Comparison of ENCODE assay signal across 23 cellular contexts in genomic region chr1:88650676-88651418, GRCh38. TPM values are rescaled to one million over a fixed set of nuclear protein-coding genes. Genes with fewer than 3 reads are reported as not detected.
DNase-seq lines count a peak whose midpoint lies in the region; ATAC-seq and TF ChIP-seq lines count a peak whose summit lies in the region.
"Had no signal": no experiment of that assay in that cellular context is flagged by ENCODE, and none has a peak within 500 bp of the region (broad histone marks: within the 10 kb centered on the region; RNA-seq: fewer than 3 reads in every experiment).

No MANE protein-coding gene starts in this region.

- TF ChIP-seq CTCF in fibroblast of pulmonary artery (IDR thresholded peaks at IDR 0.05; ENCODE audit: low read length, missing control alignments), result no peak
- TF ChIP-seq CTCF in neural progenitor cell (IDR thresholded peaks at IDR 0.05), result no peak

- peaks cover 46% of the 10 kb centered on the region for H3K4me1 Mint-ChIP-seq in neural progenitor cell

- peak; percentile 26 for DNase-seq in ELF-1 (ENCODE audit: low read depth, low spot score)
- DNase-seq in RKO (ENCODE audit: low spot score), result peak; percentile 37
- peak; percentile 23 for DNase-seq in fibroblast of pulmonary artery (ENCODE audit: low read depth)
- peak; percentile 7 for DNase-seq in neural progenitor cell (ENCODE audit: low spot score)
- DNase-seq in NCI-H2196 (lab: John Stamatoyannopoulos, UW; ENCODE audit: unreplicated experiment), result no peak
- DNase-seq in T-helper 2 cell, result no peak
- no peak for DNase-seq in NCI-H446 treated with DMSO at 0.1 percent for 48 hours (lab: John Stamatoyannopoulos, UW)
- DNase-seq: activated CD8-positive, alpha-beta memory T cell treated with anti-CD3 and anti-CD28 coated beads for 24 hours; activated naive CD4-positive, alpha-beta T cell treated with Interleukin-2 at 50 U/mL for 16 hours; activated T-cell treated with anti-CD3 and anti-CD28 coated beads, Interleukin-2, amount 50 U/mL, for 4 hours; amygdala; C1 segment of cervical spinal cord; kidney; NCI-H187 treated with DMSO at 0.1 percent for 48 hours; NCI-H2227 treated with DMSO at 0.1 percent for 48 hours; NCI-H748 treated with DMSO at 0.1 percent for 48 hours; Right ventricle myocardium superior; upper lobe of right lung had no signal

- H3K4me2 ChIP-seq in neural progenitor cell, result no peak overlapping the region

- no peaks in the 10 kb centered on the region for H4K20me1 ChIP-seq in neural progenitor cell (ENCODE audit: low read depth)

- H2AFZ ChIP-seq in neural progenitor cell (replicated peaks), result no peak overlapping the region

- no peaks in the 10 kb centered on the region for H3K36me3 Mint-ChIP-seq in neural progenitor cell

- H3K27me3 ChIP-seq in neural progenitor cell, result no peaks in the 10 kb centered on the region
- H3K27me3 ChIP-seq: right atrium auricular region, upper lobe of right lung had no signal

- H3K9me3 ChIP-seq in neural progenitor cell (ENCODE audit: low read depth), result no peaks in the 10 kb centered on the region
- H3K9me3 ChIP-seq: right atrium auricular region, upper lobe of right lung had no signal

- no peak overlapping the region for H3K9ac ChIP-seq in neural progenitor cell

- H3K4me3 ChIP-seq in fibroblast of pulmonary artery (replicated peaks; ENCODE audit: low read depth, low read length), result no peak overlapping the region
- no peak overlapping the region for H3K4me3 ChIP-seq in neural progenitor cell
- H3K4me3 ChIP-seq: lung, right atrium auricular region, upper lobe of right lung had no signal

- peaks cover 13% of the 10 kb centered on the region for H3F3A ChIP-seq in neural progenitor cell (ENCODE audit: low read depth)

- H3K36me3 ChIP-seq in neural progenitor cell, result no peaks in the 10 kb centered on the region
- H3K36me3 ChIP-seq: right atrium auricular region, upper lobe of right lung had no signal

- H3K4me1 ChIP-seq in neural progenitor cell, result peaks cover 36% of the 10 kb centered on the region
- H3K4me1 ChIP-seq: right atrium auricular region, upper lobe of right lung had no signal

- H3K4me3 Mint-ChIP-seq in neural progenitor cell, result no peak overlapping the region
- H3K4me3 Mint-ChIP-seq: activated T-cell treated with anti-CD3 and anti-CD28 coated beads, Interleukin-2, amount 50 U/mL, for 4 hours; dendritic cell treated with granulocyte-macrophage colony-stimulating factor and Interleukin-4, amounts not matched to agents 40 ng/mL and 50 ng/mL, for 4 days had no signal

- H3K27ac Mint-ChIP-seq in neural progenitor cell, result peak overlapping the region; percentile 1
- H3K27ac Mint-ChIP-seq: dendritic cell treated with granulocyte-macrophage colony-stimulating factor and Interleukin-4, amounts not matched to agents 40 ng/mL and 50 ng/mL, for 4 days had no signal

- no peaks in the 10 kb centered on the region for H3K9me3 Mint-ChIP-seq in neural progenitor cell
- H3K9me3 Mint-ChIP-seq: activated T-cell treated with anti-CD3 and anti-CD28 coated beads, Interleukin-2, amount 50 U/mL, for 4 hours; dendritic cell treated with granulocyte-macrophage colony-stimulating factor and Interleukin-4, amounts not matched to agents 40 ng/mL and 50 ng/mL, for 4 days had no signal

- ATAC-seq in HG03565 (IDR thresholded peaks at IDR 0.05; ENCODE audit: unreplicated experiment), result no peak
- ATAC-seq: activated T-cell treated with anti-CD3 and anti-CD28 coated beads, Interleukin-2, amount 50 U/mL, for 4 hours; HCT116; upper lobe of right lung had no signal

- H3K27ac ChIP-seq in neural progenitor cell, result no peak overlapping the region
- H3K27ac ChIP-seq: right atrium auricular region, upper lobe of right lung had no signal

- H3K79me2 ChIP-seq in neural progenitor cell (ENCODE audit: low read depth), result no peaks in the 10 kb centered on the region

- no peaks in the 10 kb centered on the region for H3K27me3 Mint-ChIP-seq in neural progenitor cell (ENCODE audit: insufficient read depth, low read depth)
- H3K27me3 Mint-ChIP-seq: dendritic cell treated with granulocyte-macrophage colony-stimulating factor and Interleukin-4, amounts not matched to agents 40 ng/mL and 50 ng/mL, for 4 days had no signal

RNA-seq across cellular contexts. Expression of gene PKN2, which starts 33.2 kb away (rescaled TPM):
- 41.9 and 74.4 TPM in 2 replicates for total RNA-seq in neural progenitor cell (ENCODE audit: low replicate concordance)

Comparison
In these comparisons a context has a peak if more than half of its experiments do, and no peak if none do; other contexts are left out.
1. DNase-seq: peak in ELF-1 (single experiment), RKO (single experiment), fibroblast of pulmonary artery (single experiment) and neural progenitor cell (single experiment); none in NCI-H2196 (single experiment), T-helper 2 cell (0 of 5) and NCI-H446 treated with DMSO at 0.1 percent for 48 hours (single experiment).